8 cellular contexts compared by ENCODE assay signal in the genomic region with DNA sequence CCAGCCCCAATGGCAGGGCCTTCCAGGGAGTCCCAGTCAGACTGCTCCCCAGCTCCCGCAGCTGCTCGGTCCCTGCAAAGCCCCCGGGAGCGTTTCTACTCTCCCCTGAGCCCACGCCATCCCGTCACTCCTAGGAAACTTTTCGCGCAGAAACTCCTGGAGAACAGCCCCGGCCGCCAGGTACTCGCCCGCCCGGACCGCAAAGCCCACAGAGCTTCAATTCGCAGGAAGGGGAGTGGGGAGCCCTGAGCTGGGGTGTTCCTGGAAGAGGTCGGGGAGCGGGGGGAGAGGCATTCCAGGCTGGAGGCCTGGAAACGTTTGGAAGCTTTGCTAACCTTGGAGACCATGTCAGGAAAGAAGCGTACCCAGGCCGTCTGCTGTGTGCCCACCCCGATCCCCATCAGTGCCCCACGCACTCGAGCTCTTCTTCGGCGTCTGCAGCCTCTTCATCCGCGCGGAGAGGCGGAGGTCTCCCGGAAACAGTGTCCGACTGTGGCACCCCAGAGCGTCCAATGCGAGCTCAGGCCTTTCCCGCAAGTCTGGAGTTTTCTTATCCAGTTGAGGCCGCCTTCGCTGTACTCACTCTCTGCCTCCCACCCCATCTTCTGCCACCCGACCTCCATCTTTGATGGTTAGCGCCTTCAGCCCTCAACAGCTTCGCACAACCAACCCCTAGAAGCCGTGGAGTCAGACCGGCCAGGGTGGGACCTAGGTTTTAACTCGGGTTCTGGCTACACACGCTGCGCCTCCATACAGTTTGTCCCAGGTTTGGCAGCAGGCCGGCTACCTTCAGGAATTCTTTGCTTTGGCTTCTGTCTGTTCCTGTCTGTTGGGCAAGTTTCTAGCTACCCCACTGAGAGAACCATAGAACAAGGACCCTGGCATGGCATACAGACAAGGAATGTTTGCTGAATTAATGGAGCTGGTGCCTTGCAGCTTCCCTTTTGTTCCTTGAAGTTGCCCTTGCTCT. TPM values are rescaled to one million over a fixed set of nuclear protein-coding genes. Genes with fewer than 3 reads are reported as not detected.
DNase-seq lines count a peak whose midpoint lies in the region; ATAC-seq lines count a peak whose summit lies in the region.

No MANE protein-coding gene starts in this region.

- H3K9me3 Mint-ChIP-seq in stimulated activated naive CD8-positive, alpha-beta T cell treated with anti-CD3 and anti-CD28 coated beads, Interleukin-15, Interleukin-2, amounts not matched to agents 100 ng/mL and 50 ng/mL, for 24 hours, result no peaks in the 10 kb centered on the region
- H3K9me3 Mint-ChIP-seq in naive B cell, result peaks cover 0 to 2% (median 0%) of the 10 kb centered on the region in 7 donors

- H3K27me3 ChIP-seq in ectodermal cell (ENCODE audit: control insufficient read depth, insufficient read depth, low read length, poor library complexity, severe bottlenecking), result peaks cover 85% of the 10 kb centered on the region

- H3K36me3 Mint-ChIP-seq in stimulated activated naive CD8-positive, alpha-beta T cell treated with anti-CD3 and anti-CD28 coated beads, Interleukin-15, Interleukin-2, amounts not matched to agents 100 ng/mL and 50 ng/mL, for 24 hours (ENCODE audit: low read depth), result peaks cover 28% of the 10 kb centered on the region
- peaks cover 12 to 26% of the 10 kb centered on the region in 2 donors for H3K36me3 Mint-ChIP-seq in naive B cell

- H3K4me1 Mint-ChIP-seq in stimulated activated naive CD8-positive, alpha-beta T cell treated with anti-CD3 and anti-CD28 coated beads, Interleukin-15, Interleukin-2, amounts not matched to agents 100 ng/mL and 50 ng/mL, for 24 hours (ENCODE audit: low read depth), result peaks cover 77% of the 10 kb centered on the region
- H3K4me1 Mint-ChIP-seq in naive B cell, result peaks cover 42 to 76% (median 71%) of the 10 kb centered on the region in 3 donors

- H3K27me3 Mint-ChIP-seq in stimulated activated naive CD8-positive, alpha-beta T cell treated with anti-CD3 and anti-CD28 coated beads, Interleukin-15, Interleukin-2, amounts not matched to agents 100 ng/mL and 50 ng/mL, for 24 hours, result peaks cover 51% of the 10 kb centered on the region
- H3K27me3 Mint-ChIP-seq in naive B cell, result peaks cover 48 to 66% (median 49%) of the 10 kb centered on the region in 3 donors

- WGBS in ectodermal cell, 2 experiments, result 60 to 68% methylated on average over 45 of the region's 45 CpGs

- H3K4me1 ChIP-seq in ectodermal cell (ENCODE audit: control insufficient read depth, insufficient read depth, low read length), result peaks cover 38% of the 10 kb centered on the region

- H3K27ac Mint-ChIP-seq in stimulated activated naive CD8-positive, alpha-beta T cell treated with anti-CD3 and anti-CD28 coated beads, Interleukin-15, Interleukin-2, amounts not matched to agents 100 ng/mL and 50 ng/mL, for 24 hours, result no peak overlapping the region
- H3K27ac Mint-ChIP-seq in naive B cell, result peak overlapping the region in 2 of 6 donors; percentile 14 to 42

- peaks cover 5% of the 10 kb centered on the region for H3K36me3 ChIP-seq in ectodermal cell (ENCODE audit: control insufficient read depth, insufficient read depth, low read length)

- H3K27ac ChIP-seq in ectodermal cell (ENCODE audit: insufficient read depth, low read depth, low read length, poor library complexity, severe bottlenecking), result no peak overlapping the region

- peak overlapping the region; percentile 73 for H3K4me3 Mint-ChIP-seq in stimulated activated naive CD8-positive, alpha-beta T cell treated with anti-CD3 and anti-CD28 coated beads, Interleukin-15, Interleukin-2, amounts not matched to agents 100 ng/mL and 50 ng/mL, for 24 hours
- H3K4me3 Mint-ChIP-seq in naive B cell, result peak overlapping the region; percentile 63 to 88 (median 81)

- H3K4me3 ChIP-seq in ectodermal cell (ENCODE audit: insufficient read depth, low read depth, low read length), result peak overlapping the region; percentile 40

- no peaks in the 10 kb centered on the region for H3K9me3 ChIP-seq in ectodermal cell (ENCODE audit: control insufficient read depth, low read length)

- DNase-seq in stimulated activated naive CD8-positive, alpha-beta T cell treated with anti-CD3 and anti-CD28 coated beads, Interleukin-15, Interleukin-2, amounts not matched to agents 100 U/mL and 50 U/mL, for 24 hours, result no peak
- DNase-seq in naive B cell (no peak), cortex of kidney (lab: John Stamatoyannopoulos, UW) (no peak), hepatic stellate cell (ENCODE audit: low spot score) (no peak)
- no peak for DNase-seq in stimulated activated CD8-positive, alpha-beta memory T cell treated with anti-CD3 and anti-CD28 coated beads, Interleukin-4, amount 100 ng/mL, for 48 hours

- ATAC-seq in stimulated activated naive CD8-positive, alpha-beta T cell treated with anti-CD3 and anti-CD28 coated beads, Interleukin-15, Interleukin-2, amounts not matched to agents 100 U/mL and 50 U/mL, for 24 hours, result no peak
- ATAC-seq in naive B cell (ENCODE audit: low read depth in 2 of 2) (no peak), GM21619 (IDR thresholded peaks at IDR 0.05; ENCODE audit: unreplicated experiment) (no peak)

RNA-seq across cellular contexts. Expression of a gene that starts 3.7 kb away (rescaled TPM):
- 15.7 TPM for polyA plus RNA-seq in ectodermal cell (2013, experiment 1 of 4)
- polyA plus RNA-seq in ectodermal cell (2013, experiment 2 of 4), result 12.8 TPM
- polyA plus RNA-seq in ectodermal cell (2013, experiment 3 of 4), result 14.3 TPM
- 20.1 TPM for polyA plus RNA-seq in ectodermal cell (2013, experiment 4 of 4)
- polyA plus RNA-seq in naive B cell (ENCODE audit: low read depth in 6 of 6), result 10 to 100 TPM in 5 of 6 donors, 1 to 10 TPM in 1; 8.9 to 17.0 (median 14.1) TPM

RNA-seq across cellular contexts. Expression of a gene that starts 4.4 kb away (rescaled TPM):
- polyA plus RNA-seq in ectodermal cell (2013, experiment 1 of 4), result not detected
- not detected for polyA plus RNA-seq in ectodermal cell (2013, experiment 2 of 4)
- not detected for polyA plus RNA-seq in ectodermal cell (2013, experiment 3 of 4)
- polyA plus RNA-seq in ectodermal cell (2013, experiment 4 of 4), result not detected
- polyA plus RNA-seq in naive B cell (ENCODE audit: low read depth in 6 of 6), result not detected

RNA-seq across cellular contexts. Expression of a gene that starts 10.5 kb away (rescaled TPM):
- not detected for polyA plus RNA-seq in ectodermal cell (2013, experiment 1 of 4)
- 0.36 TPM for polyA plus RNA-seq in ectodermal cell (2013, experiment 2 of 4)
- 0.21 TPM for polyA plus RNA-seq in ectodermal cell (2013, experiment 3 of 4)
- 0.20 TPM for polyA plus RNA-seq in ectodermal cell (2013, experiment 4 of 4)
- not detected for polyA plus RNA-seq in naive B cell (ENCODE audit: low read depth in 6 of 6)

RNA-seq across cellular contexts. Expression of a gene that starts 20.9 kb away (rescaled TPM):
- 28.6 TPM for polyA plus RNA-seq in ectodermal cell (2013, experiment 1 of 4)
- polyA plus RNA-seq in ectodermal cell (2013, experiment 2 of 4), result 28.4 TPM
- 24.0 TPM for polyA plus RNA-seq in ectodermal cell (2013, experiment 3 of 4)
- polyA plus RNA-seq in ectodermal cell (2013, experiment 4 of 4), result 31.0 TPM
- 10 to 100 TPM; 20.7 to 31.8 (median 25.6) TPM for polyA plus RNA-seq in naive B cell (ENCODE audit: low read depth in 6 of 6)

RNA-seq across cellular contexts. Expression of a gene that starts 21.0 kb away (rescaled TPM):
- 12.6 TPM for polyA plus RNA-seq in ectodermal cell (2013, experiment 1 of 4)
- polyA plus RNA-seq in ectodermal cell (2013, experiment 2 of 4), result 15.8 TPM
- polyA plus RNA-seq in ectodermal cell (2013, experiment 3 of 4), result 12.7 TPM
- 13.5 TPM for polyA plus RNA-seq in ectodermal cell (2013, experiment 4 of 4)
- 10 to 100 TPM in 4 of 6 donors, 1 to 10 TPM in 2; 5.9 to 25.9 (median 12.0) TPM for polyA plus RNA-seq in naive B cell (ENCODE audit: low read depth in 6 of 6)
